Comparison of ENCODE assay signal across 18 cellular contexts in the genomic region with DNA sequence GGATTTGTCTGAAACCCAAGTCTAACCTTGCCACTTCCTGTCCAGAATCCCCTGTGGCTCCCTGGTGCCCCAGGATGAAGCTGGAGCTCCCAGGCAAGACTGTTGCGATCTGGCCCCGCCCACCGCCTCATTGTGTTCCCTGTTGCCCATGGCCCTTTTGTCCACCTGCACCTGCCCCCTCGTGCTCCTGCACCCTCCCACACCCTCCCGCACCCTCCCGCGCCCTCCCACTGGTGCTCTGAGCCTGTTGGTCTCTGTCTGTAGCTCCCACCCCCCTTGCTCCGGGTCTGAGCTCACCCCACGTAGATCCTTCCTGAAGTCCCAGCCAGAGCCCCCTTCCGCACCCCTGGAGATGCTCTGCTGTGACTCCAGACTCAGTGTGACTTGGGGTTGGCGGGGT.
A peak's percentile ranks its signal among the peaks of the same experiment; 100 is the strongest.
DNase-seq lines count a peak whose midpoint lies in the region; ATAC-seq and TF ChIP-seq lines count a peak whose summit lies in the region.
"Had no signal": no experiment of that assay in that cellular context is flagged by ENCODE, and none has a peak within 500 bp of the region (broad histone marks: within the 10 kb centered on the region; RNA-seq: fewer than 3 reads in every experiment).

No MANE protein-coding gene starts in this region.

- no peaks in the 10 kb centered on the region for H3K79me1 ChIP-seq in neuronal stem cell (ENCODE audit: low read depth, low read length)

- H3K4me1 ChIP-seq in BLaER1 treated with 17β-estradiol and CSF1 and Interleukin-3, amounts not matched to agents 10 nM and 100 nM, result peaks cover 23 to 56% (median 44%) of the 10 kb centered on the region in 10 experiments
- H3K4me1 ChIP-seq in HEK293 (ENCODE audit: control insufficient read depth, insufficient read depth, low read length) (no peaks in the 10 kb centered on the region), neuronal stem cell (ENCODE audit: control insufficient read depth in 2 of 2, insufficient read depth in 1 of 2, low read depth in 1 of 2, low read length in 2 of 2) (peaks cover 8 to 16% of the 10 kb centered on the region in 2 donors)
- H3K4me1 ChIP-seq: HAP-1 had no signal

- peak overlapping the region; percentile 71 for H2AK5ac ChIP-seq in neuronal stem cell (ENCODE audit: low read depth, low read length)

- POLR2A ChIA-PET in HEK293 (lab: Yijun Ruan, JAX) (no interaction called here), WTC11 (lab: Charles Lee) (no interaction called here)

- H3K4me3 Mint-ChIP-seq in effector memory CD8-positive, alpha-beta T cell, result no peak overlapping the region
- no peak overlapping the region for H3K4me3 Mint-ChIP-seq in glutamatergic neuron (ENCODE audit: unreplicated experiment)
- H3K4me3 Mint-ChIP-seq in WTC11, result no peak overlapping the region
- H3K4me3 Mint-ChIP-seq: CD14-positive monocyte; CD4-positive, alpha-beta memory T cell; IgD-negative memory B cell had no signal

- H3K4ac ChIP-seq in neuronal stem cell (ENCODE audit: low read length), result no peak overlapping the region

- CTCF ChIA-PET in HEK293 (lab: Yijun Ruan, JAX), result no interaction called here
- CTCF ChIA-PET in WTC11 (lab: Charles Lee), result interaction anchor here (0.6 kb wide), 1 partner anchor 101 kb away, joined by 3 read pairs; no protein-coding TSS in a partner anchor

- H2AFZ ChIP-seq in neuronal stem cell (ENCODE audit: low read length), result no peak overlapping the region

- no peak for TF ChIP-seq CTCF in HEK293 (tag by site-specific recombination; IDR thresholded peaks at IDR 0.05)
- TF ChIP-seq CTCF in glutamatergic neuron (IDR thresholded peaks at IDR 0.05; ENCODE audit: partially characterized antibody, unreplicated experiment), result no peak
- no peak for TF ChIP-seq CTCF in brain microvascular endothelial cell (IDR thresholded peaks at IDR 0.05; ENCODE audit: low read depth, low read length, missing control alignments)
- TF ChIP-seq CTCF in WTC11 (IDR thresholded peaks at IDR 0.05), result no peak

- no peak overlapping the region for H3K4me3 ChIP-seq in BLaER1 treated with 17β-estradiol and CSF1 and Interleukin-3, amounts not matched to agents 10 nM and 100 nM
- H3K4me3 ChIP-seq in HEK293 (ENCODE audit: low read depth, low read length) (no peak overlapping the region), neuronal stem cell (ENCODE audit: low read length in 2 of 2) (no peak overlapping the region), brain microvascular endothelial cell (ENCODE audit: low read depth, low read length) (no peak overlapping the region)
- H3K4me3 ChIP-seq: HAP-1 had no signal

- in situ Hi-C loops in brain microvascular endothelial cell (cut with HindIII; ENCODE audit: low pct_ligation_motif_present, low sequenced_read_pairs), result no loop called here

- peaks cover 2% of the 10 kb centered on the region for H3K36me3 Mint-ChIP-seq in effector memory CD8-positive, alpha-beta T cell (ENCODE audit: insufficient read depth)
- H3K36me3 Mint-ChIP-seq in glutamatergic neuron (ENCODE audit: unreplicated experiment), result peaks cover 17% of the 10 kb centered on the region
- peaks cover 11% of the 10 kb centered on the region for H3K36me3 Mint-ChIP-seq in WTC11
- H3K36me3 Mint-ChIP-seq: CD14-positive monocyte had no signal

- no peak overlapping the region for H3K27ac ChIP-seq in BLaER1 treated with 17β-estradiol and CSF1 and Interleukin-3, amounts not matched to agents 10 nM and 100 nM
- no peak overlapping the region for H3K27ac ChIP-seq in HEK293 (ENCODE audit: extremely low read depth, low read depth, low read length)
- no peak overlapping the region for H3K27ac ChIP-seq in neuronal stem cell (replicated peaks; ENCODE audit: low read length)
- no peak overlapping the region for H3K27ac ChIP-seq in brain microvascular endothelial cell
- H3K27ac ChIP-seq: HL-60 had no signal

- no peak overlapping the region for H3K14ac ChIP-seq in neuronal stem cell (ENCODE audit: low read length)

- peaks cover 7 to 12% of the 10 kb centered on the region in 2 donors for H3K4me1 Mint-ChIP-seq in effector memory CD8-positive, alpha-beta T cell (ENCODE audit: low read depth in 2 of 2)
- H3K4me1 Mint-ChIP-seq in glutamatergic neuron (ENCODE audit: low read depth, unreplicated experiment), result peaks cover 12% of the 10 kb centered on the region
- peaks cover 9% of the 10 kb centered on the region for H3K4me1 Mint-ChIP-seq in WTC11
- H3K4me1 Mint-ChIP-seq: CD14-positive monocyte; CD4-positive, alpha-beta memory T cell; IgD-negative memory B cell had no signal

- no peak overlapping the region for H2BK12ac ChIP-seq in neuronal stem cell (ENCODE audit: low read length)

- H3K9ac ChIP-seq in BLaER1 treated with 17β-estradiol and CSF1 and Interleukin-3, amounts not matched to agents 10 nM and 100 nM, result no peak overlapping the region
- H3K9ac ChIP-seq in neuronal stem cell (ENCODE audit: low read depth, low read length, poor library complexity), result no peak overlapping the region

- H3K27me3 ChIP-seq in BLaER1 treated with 17β-estradiol and CSF1 and Interleukin-3, amounts not matched to agents 10 nM and 100 nM, result peaks cover 0 to 7% (median 0%) of the 10 kb centered on the region in 11 experiments; a peak in 2 of 22 replicates
- H3K27me3 ChIP-seq in neuronal stem cell (ENCODE audit: control insufficient read depth in 3 of 3, insufficient read depth in 3 of 3, low read depth in 1 of 3, low read length in 3 of 3), result no peaks in the 10 kb centered on the region
- H3K27me3 ChIP-seq in brain microvascular endothelial cell (replicated peaks), result no peaks in the 10 kb centered on the region
- H3K27me3 ChIP-seq: BE2C had no signal

- H3K9me3 ChIP-seq in BLaER1 treated with 17β-estradiol and CSF1 and Interleukin-3, amounts not matched to agents 10 nM and 100 nM (replicated peaks in 1 of 11), result peaks cover 0 to 23% (median 7%) of the 10 kb centered on the region in 11 experiments; a peak in 11 of 22 replicates
- H3K9me3 ChIP-seq in HEK293 (ENCODE audit: control insufficient read depth, insufficient read depth, low read depth, low read length) (no peaks in the 10 kb centered on the region), neuronal stem cell (replicated peaks in 1 of 2; ENCODE audit: control insufficient read depth in 2 of 2, insufficient read depth in 1 of 2, low read depth in 1 of 2, low read length in 2 of 2) (peaks cover 0 to 17% of the 10 kb centered on the region in 2 donors)
- H3K9me3 ChIP-seq: BE2C had no signal

- H3K4me2 ChIP-seq in BLaER1 treated with 17β-estradiol and CSF1 and Interleukin-3, amounts not matched to agents 10 nM and 100 nM, result peak overlapping the region in 8 of 11 experiments; percentile 64 to 89 (median 80); a peak in 12 of 22 replicates
- no peak overlapping the region for H3K4me2 ChIP-seq in neuronal stem cell (ENCODE audit: insufficient read depth, low read length, poor library complexity, severe bottlenecking)

- H2BK5ac ChIP-seq in neuronal stem cell (ENCODE audit: low read length), result no peak overlapping the region

- H4K8ac ChIP-seq in neuronal stem cell (ENCODE audit: low read depth, low read length), result no peak overlapping the region

- H3K18ac ChIP-seq in neuronal stem cell (ENCODE audit: low read length), result peak overlapping the region; percentile 16

- H3K36me3 ChIP-seq in BLaER1 treated with 17β-estradiol and CSF1 and Interleukin-3, amounts not matched to agents 10 nM and 100 nM, result no peaks in the 10 kb centered on the region; a peak in 1 of 22 replicates
- H3K36me3 ChIP-seq in HEK293 (ENCODE audit: control insufficient read depth in 2 of 2, insufficient read depth in 1 of 2, low read length in 2 of 2) (peaks cover 0 to 6% of the 10 kb centered on the region in 2 experiments; a peak in 1 of 3 replicates), neuronal stem cell (replicated peaks in 1 of 2; ENCODE audit: control insufficient read depth in 2 of 2, insufficient read depth in 2 of 2, low read length in 2 of 2) (no peaks in the 10 kb centered on the region), brain microvascular endothelial cell (replicated peaks) (no peaks in the 10 kb centered on the region)
- H3K36me3 ChIP-seq: BE2C, HAP-1 had no signal

- H4K20me1 ChIP-seq in BLaER1 treated with 17β-estradiol and CSF1 and Interleukin-3, amounts not matched to agents 10 nM and 100 nM, result peaks cover 0 to 16% (median 0%) of the 10 kb centered on the region in 11 experiments; a peak in 7 of 22 replicates

- H3K9me3 Mint-ChIP-seq in effector memory CD8-positive, alpha-beta T cell, result peaks cover 8 to 17% of the 10 kb centered on the region in 2 donors
- peaks cover 28% of the 10 kb centered on the region for H3K9me3 Mint-ChIP-seq in glutamatergic neuron (ENCODE audit: unreplicated experiment)
- H3K9me3 Mint-ChIP-seq in WTC11, result peaks cover 18% of the 10 kb centered on the region

- H2BK15ac ChIP-seq in neuronal stem cell (ENCODE audit: low read length), result no peak overlapping the region

- no CpG with 5 or more reads among the region's 11 CpGs for WGBS in neuronal stem cell (ENCODE audit: extremely low coverage in 2 of 2, insufficient read length in 2 of 2, insufficient replicate concordance in 1 of 2), 2 donors

- no peak overlapping the region for H4K91ac ChIP-seq in neuronal stem cell (ENCODE audit: low read depth, low read length, poor library complexity)

- H3K27me3 Mint-ChIP-seq in effector memory CD8-positive, alpha-beta T cell, result peaks cover 13 to 29% of the 10 kb centered on the region in 2 donors
- H3K27me3 Mint-ChIP-seq in glutamatergic neuron (ENCODE audit: unreplicated experiment), result peaks cover 29% of the 10 kb centered on the region
- peaks cover 5% of the 10 kb centered on the region for H3K27me3 Mint-ChIP-seq in WTC11 (ENCODE audit: low read depth)
- H3K27me3 Mint-ChIP-seq: IgD-negative memory B cell had no signal

- DNase-seq in effector memory CD8-positive, alpha-beta T cell, result no peak
- no peak for DNase-seq in neuronal stem cell (ENCODE audit: low spot score)
- no peak for DNase-seq in glutamatergic neuron
- DNase-seq in brain microvascular endothelial cell, result no peak
- DNase-seq in WTC11 (ENCODE audit: low spot score), result no peak
- DNase-seq: ACHN; BE2C; CD4-positive, alpha-beta memory T cell; DMS153; DMS79; GF-D8; KBM-7 had no signal

- no peak for ATAC-seq in effector memory CD8-positive, alpha-beta T cell (replicated peaks)
- no peak for ATAC-seq in WTC11

- no peak overlapping the region for H2BK120ac ChIP-seq in neuronal stem cell (ENCODE audit: low read depth, low read length)

- H3K27ac Mint-ChIP-seq in effector memory CD8-positive, alpha-beta T cell, result peak overlapping the region; percentile 1 to 46
- H3K27ac Mint-ChIP-seq in glutamatergic neuron (ENCODE audit: unreplicated experiment) (no peak overlapping the region), WTC11 (no peak overlapping the region)
- H3K27ac Mint-ChIP-seq: CD14-positive monocyte; CD4-positive, alpha-beta memory T cell had no signal

- peak overlapping the region; percentile 17 for H3K23ac ChIP-seq in neuronal stem cell (ENCODE audit: low read depth, low read length, poor library complexity)

TF ChIP-seq in HEK293, 187 proteins besides CTCF, POLR2A, EP300 and RAD21 (continues in another document):
- TF ChIP-seq ZFP37 (tag by site-specific recombination; IDR thresholded peaks at IDR 0.05), result no peak
- no peak for TF ChIP-seq ZNF624 (tag by site-specific recombination; IDR thresholded peaks at IDR 0.05)

TF ChIP-seq in WTC11, 78 proteins besides CTCF, POLR2A, EP300 and RAD21 (continues in another document):
- no peak for TF ChIP-seq ZNF232 (CRISPR knock-in tag; IDR thresholded peaks at IDR 0.05)

Comparison
In these comparisons a context has a peak if more than half of its experiments do, and no peak if none do; other contexts are left out.
1. H3K27ac Mint-ChIP-seq: peak in effector memory CD8-positive, alpha-beta T cell (2 of 2); none in glutamatergic neuron (single experiment) and WTC11 (single experiment).